Comparison of ENCODE assay signal across 25 cellular contexts in the genomic region with DNA sequence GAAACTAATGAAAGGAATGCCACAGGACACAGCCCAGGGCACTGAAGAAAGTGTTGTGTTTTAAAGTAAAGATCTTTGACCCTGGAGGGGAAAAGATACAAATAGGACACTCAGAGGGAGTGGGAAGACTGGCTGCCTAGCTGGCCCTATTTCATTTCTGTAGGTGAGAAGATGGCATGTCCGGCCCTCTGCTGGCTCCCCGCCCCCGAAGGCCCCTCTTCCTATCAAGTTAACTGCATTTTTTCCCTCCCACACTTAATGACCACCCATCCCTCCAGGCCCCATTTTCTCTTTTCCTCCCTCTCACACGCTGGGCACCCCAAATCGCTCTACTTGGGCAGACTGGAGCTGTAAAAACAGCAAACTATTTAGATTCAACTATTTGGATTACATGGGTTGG. TPM values are rescaled to one million over a fixed set of nuclear protein-coding genes. Genes with fewer than 3 reads are reported as not detected.
"Had no signal": no experiment of that assay in that cellular context is flagged by ENCODE, and none has a peak within 500 bp of the region (broad histone marks: within the 10 kb centered on the region; RNA-seq: fewer than 3 reads in every experiment).

No MANE protein-coding gene starts in this region.

- H3K9ac ChIP-seq: SK-N-SH had no signal

- H3K27ac ChIP-seq: RWPE1 had no signal

- H3K4me2 ChIP-seq: SK-N-SH had no signal

- H3K9me3 ChIP-seq: SK-N-SH had no signal

- DNase-seq: KBM-7, MV-4-11, NCI-H1048, NCI-H1105, NCI-H1417, NCI-H1436 treated with DMSO at 0.1 percent for 48 hours, NCI-H1694, NCI-H187 treated with DMSO at 0.1 percent for 48 hours, NCI-H2029 treated with DMSO at 0.1 percent for 48 hours, NCI-H2107, NCI-H2227 treated with DMSO at 0.1 percent for 48 hours, NCI-H510A, NCI-H524 treated with DMSO at 0.1 percent for 48 hours, NCI-H69, NCI-H774, PC-3, SHP77, SK-N-SH, SW 1271 had no signal

RNA-seq across cellular contexts. Expression of a gene that starts 5.5 kb away (rescaled TPM):
- total RNA-seq: HT-29, MCF 10A, OCI-LY7, PC-3, SK-MEL-5 had no signal
- polyA plus RNA-seq: SK-N-SH had no signal

RNA-seq across cellular contexts. Expression of a gene that starts 16.4 kb away (rescaled TPM):
- total RNA-seq: HT-29, LHCN-M2, MCF 10A, OCI-LY7, PC-3, SK-MEL-5 had no signal
- polyA plus RNA-seq: SK-N-SH had no signal
